In the genomic region with DNA sequence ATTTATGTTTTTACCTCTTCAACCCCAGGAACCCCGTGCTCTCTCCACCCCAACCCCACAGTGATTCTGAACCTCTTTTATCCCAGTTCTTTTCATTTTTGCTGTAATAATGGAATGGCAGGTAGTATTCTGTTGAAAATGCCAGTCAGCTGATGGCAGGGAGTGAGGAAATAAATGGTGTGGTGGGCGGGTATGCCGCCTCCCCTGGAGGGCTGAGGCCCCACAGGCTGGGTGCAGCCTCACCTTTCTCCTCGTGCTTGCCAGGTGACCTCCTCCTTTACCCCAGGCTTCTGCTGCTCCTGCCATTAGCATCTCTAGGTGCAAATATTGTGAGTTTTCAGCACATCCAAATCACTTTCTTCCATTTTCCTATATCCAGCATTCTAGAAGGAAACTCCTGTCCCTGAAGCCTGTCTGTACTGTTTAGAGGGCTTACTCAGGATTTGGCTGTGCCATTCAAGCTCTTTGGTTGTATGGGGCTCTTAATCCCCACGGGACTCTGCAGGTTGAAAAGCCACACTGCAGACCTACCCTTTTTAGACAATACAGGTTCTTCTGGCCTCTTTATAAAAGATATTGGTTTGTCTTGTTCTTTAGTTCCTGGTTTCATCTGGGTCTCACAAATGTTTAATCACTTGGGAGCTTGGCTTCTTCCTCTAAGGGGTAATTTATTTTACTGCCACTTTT, we compare ENCODE assay signal across 20 cellular contexts.
DNase-seq lines count a peak whose midpoint lies in the region; ATAC-seq and TF ChIP-seq lines count a peak whose summit lies in the region.
"Had no signal": no experiment of that assay in that cellular context is flagged by ENCODE, and none has a peak within 500 bp of the region (broad histone marks: within the 10 kb centered on the region; RNA-seq: fewer than 3 reads in every experiment).

No MANE protein-coding gene starts in this region.

- CTCF ChIA-PET in WTC11 (lab: Charles Lee): no interaction called here

- H3K27ac ChIP-seq in C4-2B: peak overlapping the region; percentile 47
- H3K27ac ChIP-seq: breast epithelium, neutrophil, upper lobe of right lung had no signal

- H3K4me3 Mint-ChIP-seq in WTC11 (no peak overlapping the region), memory B cell (no peak overlapping the region)
- H3K4me3 Mint-ChIP-seq: activated naive CD4-positive, alpha-beta T cell treated with anti-CD3 and anti-CD28 coated beads for 36 hours had no signal

- H3K27ac Mint-ChIP-seq in WTC11 (no peak overlapping the region), memory B cell (peak overlapping the region; percentile 50)
- H3K27ac Mint-ChIP-seq: activated naive CD4-positive, alpha-beta T cell treated with anti-CD3 and anti-CD28 coated beads for 36 hours had no signal

- POLR2A ChIA-PET in WTC11 (lab: Charles Lee): no interaction called here

- H3K27me3 Mint-ChIP-seq in WTC11 (ENCODE audit: low read depth) (no peaks in the 10 kb centered on the region), memory B cell (no peaks in the 10 kb centered on the region)

- H3K9me3 Mint-ChIP-seq in WTC11 (no peaks in the 10 kb centered on the region), memory B cell (no peaks in the 10 kb centered on the region)
- H3K9me3 Mint-ChIP-seq: activated naive CD4-positive, alpha-beta T cell treated with anti-CD3 and anti-CD28 coated beads for 36 hours had no signal

- no peak overlapping the region for H3K4me3 ChIP-seq in foreskin fibroblast (ENCODE audit: low read depth in 1 of 2, low read length in 2 of 2)
- H3K4me3 ChIP-seq: breast epithelium, upper lobe of right lung had no signal

- TF ChIP-seq CTCF in C4-2B (conservative IDR thresholded peaks at IDR 0.05) (no peak; the same call in 1 of the 2 replicates), WTC11 (IDR thresholded peaks at IDR 0.05) (no peak), foreskin fibroblast (IDR thresholded peaks at IDR 0.05; ENCODE audit: low read depth, low read length) (no peak)

- DNase-seq in DMS153 (lab: John Stamatoyannopoulos, UW) (peak; percentile 34), WTC11 (ENCODE audit: low spot score) (no peak), memory B cell (ENCODE audit: low spot score in 2 of 2) (no peak), foreskin fibroblast (no peak), cerebellar cortex (ENCODE audit: low spot score) (no peak)
- DNase-seq: activated CD4-positive, CD25-positive, alpha-beta regulatory T cell treated with anti-CD3 and anti-CD28 coated beads, Interleukin-2, amount 50 U/mL, for 72 hours; activated naive CD4-positive, alpha-beta T cell treated with anti-CD3 and anti-CD28 coated beads for 36 hours; DMS53; NCI-H146; NCI-H446 treated with DMSO at 0.1 percent for 48 hours; retina; stimulated activated naive CD4-positive, alpha-beta T cell treated with Interleukin-2 at 50 U/mL for 16 hours; T-helper 1 cell; upper lobe of right lung had no signal

- H3K36me3 Mint-ChIP-seq in WTC11 (peaks cover 18% of the 10 kb centered on the region), memory B cell (peaks cover 10% of the 10 kb centered on the region)

- 0 out of 2 replicates have a peak, but pooled peaks have one; percentile 6 for ATAC-seq in WTC11
- peak; percentile 34 for ATAC-seq in memory B cell (ENCODE audit: low read depth)
- no peak for ATAC-seq in HG03025 (IDR thresholded peaks at IDR 0.05; ENCODE audit: low FRiP score, unreplicated experiment)
- ATAC-seq in GM18907 (IDR thresholded peaks at IDR 0.05; ENCODE audit: unreplicated experiment): no peak
- ATAC-seq: Right ventricle myocardium inferior, upper lobe of right lung had no signal

- peaks cover 85% of the 10 kb centered on the region for H3K4me1 Mint-ChIP-seq in WTC11
- peaks cover 40% of the 10 kb centered on the region for H3K4me1 Mint-ChIP-seq in memory B cell

TF ChIP-seq in WTC11, 78 proteins besides CTCF, POLR2A, EP300 and RAD21:
- TF ChIP-seq CBFB (CRISPR knock-in tag; IDR thresholded peaks at IDR 0.05; ENCODE audit: low read depth) (no peak), SOX15 (CRISPR knock-in tag; IDR thresholded peaks at IDR 0.05) (no peak), SMAD4 (CRISPR knock-in tag; IDR thresholded peaks at IDR 0.05) (no peak), ZNF219 (CRISPR knock-in tag; IDR thresholded peaks at IDR 0.05; ENCODE audit: borderline replicate concordance) (no peak), HMGA2 (CRISPR knock-in tag; IDR thresholded peaks at IDR 0.05) (no peak), TCF7 (CRISPR knock-in tag; IDR thresholded peaks at IDR 0.05; ENCODE audit: low read depth) (no peak)
- TF ChIP-seq, protein P1, sequence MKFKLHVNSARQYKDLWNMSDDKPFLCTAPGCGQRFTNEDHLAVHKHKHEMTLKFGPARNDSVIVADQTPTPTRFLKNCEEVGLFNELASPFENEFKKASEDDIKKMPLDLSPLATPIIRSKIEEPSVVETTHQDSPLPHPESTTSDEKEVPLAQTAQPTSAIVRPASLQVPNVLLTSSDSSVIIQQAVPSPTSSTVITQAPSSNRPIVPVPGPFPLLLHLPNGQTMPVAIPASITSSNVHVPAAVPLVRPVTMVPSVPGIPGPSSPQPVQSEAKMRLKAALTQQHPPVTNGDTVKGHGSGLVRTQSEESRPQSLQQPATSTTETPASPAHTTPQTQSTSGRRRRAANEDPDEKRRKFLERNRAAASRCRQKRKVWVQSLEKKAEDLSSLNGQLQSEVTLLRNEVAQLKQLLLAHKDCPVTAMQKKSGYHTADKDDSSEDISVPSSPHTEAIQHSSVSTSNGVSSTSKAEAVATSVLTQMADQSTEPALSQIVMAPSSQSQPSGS (CRISPR knock-in tag; IDR thresholded peaks at IDR 0.05; ENCODE audit: borderline replicate concordance, low read depth): no peak

Comparison
In these comparisons a context has a peak if more than half of its experiments do, and no peak if none do; other contexts are left out.
1. ATAC-seq: peak in WTC11 (single experiment) and memory B cell (single experiment); none in HG03025 (single experiment) and GM18907 (single experiment).